Comparison of ENCODE assay signal across 18 cellular contexts in the genomic region with DNA sequence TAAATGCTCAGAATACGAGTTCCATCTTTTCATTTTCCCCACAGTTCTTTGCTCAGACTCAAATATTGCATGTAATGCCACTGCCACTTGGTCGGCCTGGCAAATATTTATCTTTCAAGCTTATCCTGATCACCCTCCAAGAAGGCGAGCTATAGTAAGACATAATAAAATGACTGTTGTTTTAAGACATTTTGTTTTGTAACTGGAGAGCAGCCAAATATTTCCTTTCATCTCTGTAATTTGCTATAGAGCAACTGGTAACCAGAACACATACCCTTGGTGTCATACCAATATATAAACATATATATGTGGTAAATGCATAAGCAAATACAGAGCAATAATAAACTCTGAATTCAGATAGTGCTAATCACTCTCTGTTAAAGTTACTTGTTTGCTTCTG.
"Had no signal": no experiment of that assay in that cellular context is flagged by ENCODE, and none has a peak within 500 bp of the region (broad histone marks: within the 10 kb centered on the region; RNA-seq: fewer than 3 reads in every experiment).

No MANE protein-coding gene starts in this region.

- H3K4me3 Mint-ChIP-seq: activated CD8-positive, alpha-beta T cell treated with anti-CD3 and anti-CD28 coated beads, Interleukin-2, amount 10 ng/mL, durations not matched to agents 7 days and 5 days; activated T-cell treated with anti-CD3 and anti-CD28 coated beads, Interleukin-2, amount 50 U/mL, for 24 hours; immature natural killer cell; memory B cell; naive thymus-derived CD4-positive, alpha-beta T cell; stimulated activated naive B cell treated with anti-CD40 and anti-IgM and Interleukin-4, amounts not matched to agents 10 μg/mL and 1 μg/mL and 100 μg/mL, for 72 hours had no signal

- H3K36me3 ChIP-seq: breast epithelium, ovary had no signal

- H3K4me1 ChIP-seq: breast epithelium had no signal

- H3K27ac Mint-ChIP-seq: activated CD8-positive, alpha-beta T cell treated with anti-CD3 and anti-CD28 coated beads, Interleukin-2, amount 10 ng/mL, durations not matched to agents 7 days and 5 days; activated T-cell treated with anti-CD3 and anti-CD28 coated beads, Interleukin-2, amount 50 U/mL, for 24 hours; immature natural killer cell; memory B cell; stimulated activated naive B cell treated with anti-CD40 and anti-IgM and Interleukin-4, amounts not matched to agents 10 μg/mL and 1 μg/mL and 100 μg/mL, for 72 hours had no signal

- H3K9me3 ChIP-seq: breast epithelium, ovary had no signal

- ATAC-seq: activated CD8-positive, alpha-beta T cell treated with anti-CD3 and anti-CD28 coated beads, Interleukin-2, amount 10 ng/mL, durations not matched to agents 7 days and 5 days; esophagus mucosa; naive thymus-derived CD4-positive, alpha-beta T cell; stimulated activated naive B cell treated with anti-CD40 and anti-IgM and Interleukin-4, amounts not matched to agents 10 μg/mL and 1 μg/mL and 100 μg/mL, for 72 hours had no signal

- H3K27ac ChIP-seq: ovary had no signal

- H3K27me3 Mint-ChIP-seq: activated T-cell treated with anti-CD3 and anti-CD28 coated beads, Interleukin-2, amount 50 U/mL, for 24 hours; memory B cell; naive thymus-derived CD4-positive, alpha-beta T cell had no signal

- DNase-seq: activated CD4-positive, alpha-beta T cell treated with anti-CD3 and anti-CD28 coated beads for 48 hours; activated CD4-positive, CD25-positive, alpha-beta regulatory T cell; activated CD8-positive, alpha-beta T cell treated with anti-CD3 and anti-CD28 coated beads, Interleukin-2, amount 10 ng/mL, durations not matched to agents 7 days and 5 days; activated effector memory CD4-positive, alpha-beta T cell treated with Interleukin-2 at 50 U/mL for 16 hours; activated naive CD4-positive, alpha-beta T cell treated with anti-CD3 and anti-CD28 coated beads, Interleukin-2, amount 50 U/mL, for 16 hours; activated T-cell treated with anti-CD3 and anti-CD28 coated beads, Interleukin-2, amount 50 U/mL, for 24 hours; aorta; effector CD8-positive, alpha-beta T cell; immature natural killer cell; kidney glomerular epithelial cell; naive thymus-derived CD4-positive, alpha-beta T cell; ovary; stimulated activated naive B cell treated with anti-CD40 and anti-IgM and Interleukin-4, amounts not matched to agents 10 μg/mL and 1 μg/mL and 100 μg/mL, for 72 hours; T-helper 1 cell; T-helper 9 cell had no signal

- H3K4me3 ChIP-seq: breast epithelium, ovary had no signal

- H3K27me3 ChIP-seq: breast epithelium, ovary had no signal

- H3K9me3 Mint-ChIP-seq: activated T-cell treated with anti-CD3 and anti-CD28 coated beads, Interleukin-2, amount 50 U/mL, for 24 hours; immature natural killer cell; stimulated activated naive B cell treated with anti-CD40 and anti-IgM and Interleukin-4, amounts not matched to agents 10 μg/mL and 1 μg/mL and 100 μg/mL, for 72 hours had no signal

- H3K36me3 Mint-ChIP-seq: immature natural killer cell; memory B cell; stimulated activated naive B cell treated with anti-CD40 and anti-IgM and Interleukin-4, amounts not matched to agents 10 μg/mL and 1 μg/mL and 100 μg/mL, for 72 hours had no signal
